In genomic region chr6:13460289-13460688, GRCh38 we compare ENCODE assay signal across 1 cellular context. TPM values are rescaled to one million over a fixed set of nuclear protein-coding genes. Genes with fewer than 3 reads are reported as not detected.
"Had no signal": no experiment of that assay in that cellular context is flagged by ENCODE, and none has a peak within 500 bp of the region (broad histone marks: within the 10 kb centered on the region; RNA-seq: fewer than 3 reads in every experiment).

No MANE protein-coding gene starts in this region.

RNA-seq across cellular contexts. Expression of gene GFOD1, which starts 27.1 kb away (rescaled TPM):
- total RNA-seq: G401 had no signal
